9 cellular contexts compared by ENCODE assay signal in the genomic region with DNA sequence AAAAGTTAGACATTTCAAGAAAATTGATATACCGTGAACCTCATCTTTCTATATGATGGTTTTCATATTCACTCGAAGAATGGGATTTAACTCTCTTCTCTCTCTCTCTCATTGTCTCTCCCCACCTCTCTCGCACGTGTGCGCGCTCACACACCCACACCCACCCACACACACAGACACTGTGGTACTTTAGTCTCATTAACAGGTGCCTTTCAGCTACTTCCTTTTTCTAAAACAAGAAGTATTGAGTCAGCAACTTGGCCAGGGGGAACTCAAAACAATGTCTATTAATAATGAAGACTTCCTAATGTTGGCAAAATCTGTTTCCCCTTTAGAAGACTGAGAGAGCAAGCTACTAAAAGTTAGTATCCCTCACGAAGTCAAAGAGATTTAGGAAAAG.
A peak's percentile ranks its signal among the peaks of the same experiment; 100 is the strongest.
DNase-seq lines count a peak whose midpoint lies in the region; ATAC-seq and TF ChIP-seq lines count a peak whose summit lies in the region.
"Had no signal": no experiment of that assay in that cellular context is flagged by ENCODE, and none has a peak within 500 bp of the region (broad histone marks: within the 10 kb centered on the region; RNA-seq: fewer than 3 reads in every experiment).

No MANE protein-coding gene starts in this region.

- H2AFZ ChIP-seq in KMS-11 (ENCODE audit: low read depth) = peak overlapping the region; percentile 56; the same call in 1 of the 2 replicates

- peak overlapping the region; percentile 83 for H3K4me2 ChIP-seq in KMS-11

- no peak overlapping the region for H3K4me3 ChIP-seq in HEK293 (ENCODE audit: low read depth, low read length)
- no peak overlapping the region for H3K4me3 ChIP-seq in KMS-11 (IDR thresholded peaks at IDR 0.05; ENCODE audit: insufficient read depth, low read depth, low read length)
- no peak overlapping the region for H3K4me3 ChIP-seq in esophagus muscularis mucosa
- H3K4me3 ChIP-seq: SJSA1 had no signal

- no peaks in the 10 kb centered on the region for H3K27me3 ChIP-seq in KMS-11 (ENCODE audit: insufficient read depth, low read depth)
- no peaks in the 10 kb centered on the region for H3K27me3 ChIP-seq in esophagus muscularis mucosa
- H3K27me3 ChIP-seq: SJSA1 had no signal

- 61% methylated on average over 7 of the region's 7 CpGs for WGBS in esophagus muscularis mucosa

- POLR2A ChIA-PET in HEK293 (lab: Yijun Ruan, JAX) = no interaction called here

- no peak overlapping the region for H3K27ac ChIP-seq in HEK293 (ENCODE audit: extremely low read depth, low read depth, low read length)
- H3K27ac ChIP-seq in KMS-11 = peak overlapping the region; percentile 90
- no peak overlapping the region for H3K27ac ChIP-seq in esophagus muscularis mucosa (replicated peaks in 1 of 4)
- H3K27ac ChIP-seq: SJSA1 had no signal

- CTCF ChIA-PET in HEK293 (lab: Yijun Ruan, JAX) = interaction anchor here (0.7 to 0.9 kb wide), 2 partner anchors 13 to 1489 kb away, joined by 3 read pairs; no protein-coding TSS in a partner anchor

- H3K9me3 ChIP-seq in HEK293 (ENCODE audit: control insufficient read depth, insufficient read depth, low read depth, low read length) = no peaks in the 10 kb centered on the region
- H3K9me3 ChIP-seq in esophagus muscularis mucosa = no peaks in the 10 kb centered on the region
- H3K9me3 ChIP-seq: SJSA1 had no signal

- H3K36me3 ChIP-seq in HEK293 (ENCODE audit: control insufficient read depth in 2 of 2, insufficient read depth in 1 of 2, low read length in 2 of 2) (no peaks in the 10 kb centered on the region), KMS-11 (ENCODE audit: insufficient read depth) (no peaks in the 10 kb centered on the region), esophagus muscularis mucosa (no peaks in the 10 kb centered on the region)
- H3K36me3 ChIP-seq: SJSA1 had no signal

- H3K4me1 ChIP-seq in HEK293 (ENCODE audit: control insufficient read depth, insufficient read depth, low read length) (no peaks in the 10 kb centered on the region), KMS-11 (ENCODE audit: low read depth, poor library complexity, severe bottlenecking) (peaks cover 58% of the 10 kb centered on the region), esophagus muscularis mucosa (peaks cover 3 to 25% (median 13%) of the 10 kb centered on the region in 4 donors)

- no peaks in the 10 kb centered on the region for H4K20me1 ChIP-seq in KMS-11 (ENCODE audit: insufficient read depth)

- DNase-seq in medulla oblongata (ENCODE audit: extremely low spot score) (peak; percentile 66), NCI-H1092 treated with DMSO at 0.1 percent for 48 hours (lab: John Stamatoyannopoulos, UW) (no peak), esophagus muscularis mucosa (ENCODE audit: extremely low spot score) (no peak), anterior cingulate cortex (lab: John Stamatoyannopoulos, UW) (no peak), HCEC 1CT (no peak)

- H3K79me2 ChIP-seq in KMS-11 (ENCODE audit: insufficient read depth, low read depth) = no peaks in the 10 kb centered on the region

- H3K9ac ChIP-seq in KMS-11 = peak overlapping the region; percentile 53

- intact Hi-C loops in esophagus muscularis mucosa (cut with DNase I) = no loop called here

- peak; percentile 76 for ATAC-seq in GM18867 (IDR thresholded peaks at IDR 0.05; ENCODE audit: unreplicated experiment)

- no peak for TF ChIP-seq CTCF in HEK293 (tag by site-specific recombination; IDR thresholded peaks at IDR 0.05)
- TF ChIP-seq CTCF in KMS-11 (conservative IDR thresholded peaks at IDR 0.05; ENCODE audit: low read depth, low read length) = no peak
- TF ChIP-seq CTCF in esophagus muscularis mucosa (IDR thresholded peaks at IDR 0.05) = no peak

- no peak for TF ChIP-seq EP300 in esophagus muscularis mucosa (IDR thresholded peaks at IDR 0.05)

- no peak for TF ChIP-seq POLR2A in esophagus muscularis mucosa (IDR thresholded peaks at IDR 0.05; ENCODE audit: low read depth)

TF ChIP-seq in HEK293, 187 proteins besides CTCF, POLR2A, EP300 and RAD21:
- peak; percentile 50; the same call in 1 of the 2 replicates for TF ChIP-seq EGR2 (tag by site-specific recombination; IDR thresholded peaks at IDR 0.05; ENCODE audit: low read depth)
- TF ChIP-seq, protein P1, sequence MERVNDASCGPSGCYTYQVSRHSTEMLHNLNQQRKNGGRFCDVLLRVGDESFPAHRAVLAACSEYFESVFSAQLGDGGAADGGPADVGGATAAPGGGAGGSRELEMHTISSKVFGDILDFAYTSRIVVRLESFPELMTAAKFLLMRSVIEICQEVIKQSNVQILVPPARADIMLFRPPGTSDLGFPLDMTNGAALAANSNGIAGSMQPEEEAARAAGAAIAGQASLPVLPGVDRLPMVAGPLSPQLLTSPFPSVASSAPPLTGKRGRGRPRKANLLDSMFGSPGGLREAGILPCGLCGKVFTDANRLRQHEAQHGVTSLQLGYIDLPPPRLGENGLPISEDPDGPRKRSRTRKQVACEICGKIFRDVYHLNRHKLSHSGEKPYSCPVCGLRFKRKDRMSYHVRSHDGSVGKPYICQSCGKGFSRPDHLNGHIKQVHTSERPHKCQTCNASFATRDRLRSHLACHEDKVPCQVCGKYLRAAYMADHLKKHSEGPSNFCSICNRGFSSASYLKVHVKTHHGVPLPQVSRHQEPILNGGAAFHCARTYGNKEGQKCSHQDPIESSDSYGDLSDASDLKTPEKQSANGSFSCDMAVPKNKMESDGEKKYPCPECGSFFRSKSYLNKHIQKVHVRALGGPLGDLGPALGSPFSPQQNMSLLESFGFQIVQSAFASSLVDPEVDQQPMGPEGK (tag by site-specific recombination; IDR thresholded peaks at IDR 0.05) = no peak
- TF ChIP-seq ZFHX2 (tag by site-specific recombination; conservative IDR thresholded peaks at IDR 0.05) = peak; percentile 48
TF ChIP-seq in HEK293: peak in this region for 2.
